29 cellular contexts compared by ENCODE assay signal in genomic region chr6:13215390-13215789, GRCh38.
"Had no signal": no experiment of that assay in that cellular context is flagged by ENCODE, and none has a peak within 500 bp of the region (broad histone marks: within the 10 kb centered on the region; RNA-seq: fewer than 3 reads in every experiment).

No MANE protein-coding gene starts in this region.

- H3K27ac ChIP-seq: stomach, suprapubic skin, testis, thoracic aorta, thyroid gland, tibial artery, tibial nerve, transverse colon, upper lobe of right lung, uterus, vagina had no signal

- H3K27ac Mint-ChIP-seq: stimulated activated effector memory CD8-positive, alpha-beta T cell treated with anti-CD3 and anti-CD28 coated beads, Interleukin-12 subunit alpha, Interleukin-12 subunit beta, amount 100 ng/mL, for 72 hours; stimulated activated memory B cell treated with anti-CD40 and anti-IgM and Interleukin-4, amounts not matched to agents 10 μg/mL and 1 μg/mL and 100 μg/mL, for 72 hours; stimulated activated naive B cell treated with anti-CD40 and anti-IgM and Interleukin-4, amounts not matched to agents 10 μg/mL and 1 μg/mL and 100 μg/mL, for 72 hours; stimulated activated naive CD8-positive, alpha-beta T cell treated with anti-CD3 and anti-CD28 coated beads, Interleukin-15, amount 100 ng/mL, for 72 hours; stimulated activated naive CD8-positive, alpha-beta T cell treated with anti-CD3 and anti-CD28 coated beads, Interleukin-15, Interleukin-2, amounts not matched to agents 100 ng/mL and 50 ng/mL, for 24 hours; type B pancreatic cell had no signal

- H3K4me1 ChIP-seq: suprapubic skin, upper lobe of right lung, uterus, vagina had no signal

- H3K9me3 Mint-ChIP-seq: stimulated activated effector memory CD8-positive, alpha-beta T cell treated with anti-CD3 and anti-CD28 coated beads, Interleukin-12 subunit alpha, Interleukin-12 subunit beta, amount 100 ng/mL, for 72 hours; stimulated activated memory B cell treated with anti-CD40 and anti-IgM and Interleukin-4, amounts not matched to agents 10 μg/mL and 1 μg/mL and 100 μg/mL, for 72 hours; stimulated activated naive B cell treated with anti-CD40 and anti-IgM and Interleukin-4, amounts not matched to agents 10 μg/mL and 1 μg/mL and 100 μg/mL, for 72 hours; stimulated activated naive CD8-positive, alpha-beta T cell treated with anti-CD3 and anti-CD28 coated beads, Interleukin-15, amount 100 ng/mL, for 72 hours; stimulated activated naive CD8-positive, alpha-beta T cell treated with anti-CD3 and anti-CD28 coated beads, Interleukin-15, Interleukin-2, amounts not matched to agents 100 ng/mL and 50 ng/mL, for 24 hours; type B pancreatic cell had no signal

- ATAC-seq: stimulated activated effector memory CD8-positive, alpha-beta T cell treated with anti-CD3 and anti-CD28 coated beads, Interleukin-12 subunit alpha, Interleukin-12 subunit beta, amount 100 ng/mL, for 72 hours; stimulated activated memory B cell treated with anti-CD40 and anti-IgM and Interleukin-4, amounts not matched to agents 10 μg/mL and 1 μg/mL and 100 μg/mL, for 72 hours; stimulated activated naive B cell treated with anti-CD40 and anti-IgM and Interleukin-4, amounts not matched to agents 10 μg/mL and 1 μg/mL and 100 μg/mL, for 72 hours; stimulated activated naive CD8-positive, alpha-beta T cell treated with anti-CD3 and anti-CD28 coated beads, Interleukin-15, amount 100 ng/mL, for 72 hours; stimulated activated naive CD8-positive, alpha-beta T cell treated with anti-CD3 and anti-CD28 coated beads, Interleukin-15, Interleukin-2, amounts not matched to agents 100 U/mL and 50 U/mL, for 24 hours; upper lobe of right lung had no signal

- H3K27me3 ChIP-seq: stomach, suprapubic skin, testis, thyroid gland, tibial artery, tibial nerve, transverse colon, upper lobe of left lung, upper lobe of right lung, uterus, vagina had no signal

- H3K4me1 Mint-ChIP-seq: stimulated activated effector memory CD8-positive, alpha-beta T cell treated with anti-CD3 and anti-CD28 coated beads, Interleukin-12 subunit alpha, Interleukin-12 subunit beta, amount 100 ng/mL, for 72 hours had no signal

- H3K36me3 Mint-ChIP-seq: stimulated activated effector memory CD8-positive, alpha-beta T cell treated with anti-CD3 and anti-CD28 coated beads, Interleukin-12 subunit alpha, Interleukin-12 subunit beta, amount 100 ng/mL, for 72 hours; stimulated activated memory B cell treated with anti-CD40 and anti-IgM and Interleukin-4, amounts not matched to agents 10 μg/mL and 1 μg/mL and 100 μg/mL, for 72 hours; type B pancreatic cell had no signal

- H3K36me3 ChIP-seq: thyroid gland, tibial nerve, transverse colon, uterus, vagina had no signal

- FAIRE-seq: urothelium cell line had no signal

- H3K4me3 ChIP-seq: stomach, suprapubic skin, testis, thoracic aorta, thyroid gland, tibial artery, tibial nerve, transverse colon, upper lobe of left lung, upper lobe of right lung, uterus, vagina had no signal

- H3K27me3 Mint-ChIP-seq: stimulated activated naive B cell treated with anti-CD40 and anti-IgM and Interleukin-4, amounts not matched to agents 10 μg/mL and 1 μg/mL and 100 μg/mL, for 72 hours; stimulated activated naive CD8-positive, alpha-beta T cell treated with anti-CD3 and anti-CD28 coated beads, Interleukin-15, amount 100 ng/mL, for 72 hours had no signal

- H3K4me3 Mint-ChIP-seq: stimulated activated effector memory CD8-positive, alpha-beta T cell treated with anti-CD3 and anti-CD28 coated beads, Interleukin-12 subunit alpha, Interleukin-12 subunit beta, amount 100 ng/mL, for 72 hours; stimulated activated memory B cell treated with anti-CD40 and anti-IgM and Interleukin-4, amounts not matched to agents 10 μg/mL and 1 μg/mL and 100 μg/mL, for 72 hours; stimulated activated naive B cell treated with anti-CD40 and anti-IgM and Interleukin-4, amounts not matched to agents 10 μg/mL and 1 μg/mL and 100 μg/mL, for 72 hours; stimulated activated naive CD8-positive, alpha-beta T cell treated with anti-CD3 and anti-CD28 coated beads, Interleukin-15, amount 100 ng/mL, for 72 hours; stimulated activated naive CD8-positive, alpha-beta T cell treated with anti-CD3 and anti-CD28 coated beads, Interleukin-15, Interleukin-2, amounts not matched to agents 100 ng/mL and 50 ng/mL, for 24 hours; type B pancreatic cell had no signal

- DNase-seq: stimulated activated CD4-positive, alpha-beta T cell treated with anti-CD3 and anti-CD28 coated beads, Interleukin-2, amount 100 ng/mL, for 48 hours; stimulated activated CD4-positive, alpha-beta T cell treated with anti-CD3 and anti-CD28 coated beads, Interleukin-4, amount 100 ng/mL, for 1 hour; stimulated activated CD4-positive, alpha-beta T cell treated with anti-CD3 and anti-CD28 coated beads, Interleukin-4, amount 100 ng/mL, for 24 hours; stimulated activated CD4-positive, alpha-beta T cell treated with anti-CD3 and anti-CD28 coated beads, Interleukin-4, amount 100 ng/mL, for 4 hours; stimulated activated CD8-positive, alpha-beta memory T cell treated with anti-CD3 and anti-CD28 coated beads, Interleukin-4, amount 100 ng/mL, for 48 hours; stimulated activated naive B cell treated with anti-CD40 and anti-IgM and Interleukin-4, amounts not matched to agents 10 μg/mL and 1 μg/mL and 100 μg/mL, for 72 hours; stimulated activated naive CD4-positive, alpha-beta T cell; stimulated activated naive CD4-positive, alpha-beta T cell treated with Interleukin-2 at 50 U/mL for 16 hours; stimulated activated naive CD8-positive, alpha-beta T cell treated with anti-CD3 and anti-CD28 coated beads, Interleukin-15, amount 100 ng/mL, for 72 hours; stimulated activated naive CD8-positive, alpha-beta T cell treated with anti-CD3 and anti-CD28 coated beads, Interleukin-15, Interleukin-2, amounts not matched to agents 100 U/mL and 50 U/mL, for 24 hours; stomach; substantia nigra; testis; thyroid gland; tibial artery; transverse colon; trophoblast cell; upper lobe of left lung; upper lobe of right lung; uterus had no signal

- H3K9me3 ChIP-seq: stomach, suprapubic skin, testis, thoracic aorta, thyroid gland, tibial artery, tibial nerve, transverse colon, upper lobe of left lung, upper lobe of right lung, uterus, vagina had no signal
